In genomic region chr2:218010838-218011616, GRCh38 we compare ENCODE assay signal across 1 cellular context.
TF ChIP-seq lines count a peak whose summit lies in the region.

No MANE protein-coding gene starts in this region.

TF ChIP-seq in GM23338, 12 proteins besides CTCF, POLR2A, EP300 and RAD21 (continued from another document):
- TF ChIP-seq, protein P1, sequence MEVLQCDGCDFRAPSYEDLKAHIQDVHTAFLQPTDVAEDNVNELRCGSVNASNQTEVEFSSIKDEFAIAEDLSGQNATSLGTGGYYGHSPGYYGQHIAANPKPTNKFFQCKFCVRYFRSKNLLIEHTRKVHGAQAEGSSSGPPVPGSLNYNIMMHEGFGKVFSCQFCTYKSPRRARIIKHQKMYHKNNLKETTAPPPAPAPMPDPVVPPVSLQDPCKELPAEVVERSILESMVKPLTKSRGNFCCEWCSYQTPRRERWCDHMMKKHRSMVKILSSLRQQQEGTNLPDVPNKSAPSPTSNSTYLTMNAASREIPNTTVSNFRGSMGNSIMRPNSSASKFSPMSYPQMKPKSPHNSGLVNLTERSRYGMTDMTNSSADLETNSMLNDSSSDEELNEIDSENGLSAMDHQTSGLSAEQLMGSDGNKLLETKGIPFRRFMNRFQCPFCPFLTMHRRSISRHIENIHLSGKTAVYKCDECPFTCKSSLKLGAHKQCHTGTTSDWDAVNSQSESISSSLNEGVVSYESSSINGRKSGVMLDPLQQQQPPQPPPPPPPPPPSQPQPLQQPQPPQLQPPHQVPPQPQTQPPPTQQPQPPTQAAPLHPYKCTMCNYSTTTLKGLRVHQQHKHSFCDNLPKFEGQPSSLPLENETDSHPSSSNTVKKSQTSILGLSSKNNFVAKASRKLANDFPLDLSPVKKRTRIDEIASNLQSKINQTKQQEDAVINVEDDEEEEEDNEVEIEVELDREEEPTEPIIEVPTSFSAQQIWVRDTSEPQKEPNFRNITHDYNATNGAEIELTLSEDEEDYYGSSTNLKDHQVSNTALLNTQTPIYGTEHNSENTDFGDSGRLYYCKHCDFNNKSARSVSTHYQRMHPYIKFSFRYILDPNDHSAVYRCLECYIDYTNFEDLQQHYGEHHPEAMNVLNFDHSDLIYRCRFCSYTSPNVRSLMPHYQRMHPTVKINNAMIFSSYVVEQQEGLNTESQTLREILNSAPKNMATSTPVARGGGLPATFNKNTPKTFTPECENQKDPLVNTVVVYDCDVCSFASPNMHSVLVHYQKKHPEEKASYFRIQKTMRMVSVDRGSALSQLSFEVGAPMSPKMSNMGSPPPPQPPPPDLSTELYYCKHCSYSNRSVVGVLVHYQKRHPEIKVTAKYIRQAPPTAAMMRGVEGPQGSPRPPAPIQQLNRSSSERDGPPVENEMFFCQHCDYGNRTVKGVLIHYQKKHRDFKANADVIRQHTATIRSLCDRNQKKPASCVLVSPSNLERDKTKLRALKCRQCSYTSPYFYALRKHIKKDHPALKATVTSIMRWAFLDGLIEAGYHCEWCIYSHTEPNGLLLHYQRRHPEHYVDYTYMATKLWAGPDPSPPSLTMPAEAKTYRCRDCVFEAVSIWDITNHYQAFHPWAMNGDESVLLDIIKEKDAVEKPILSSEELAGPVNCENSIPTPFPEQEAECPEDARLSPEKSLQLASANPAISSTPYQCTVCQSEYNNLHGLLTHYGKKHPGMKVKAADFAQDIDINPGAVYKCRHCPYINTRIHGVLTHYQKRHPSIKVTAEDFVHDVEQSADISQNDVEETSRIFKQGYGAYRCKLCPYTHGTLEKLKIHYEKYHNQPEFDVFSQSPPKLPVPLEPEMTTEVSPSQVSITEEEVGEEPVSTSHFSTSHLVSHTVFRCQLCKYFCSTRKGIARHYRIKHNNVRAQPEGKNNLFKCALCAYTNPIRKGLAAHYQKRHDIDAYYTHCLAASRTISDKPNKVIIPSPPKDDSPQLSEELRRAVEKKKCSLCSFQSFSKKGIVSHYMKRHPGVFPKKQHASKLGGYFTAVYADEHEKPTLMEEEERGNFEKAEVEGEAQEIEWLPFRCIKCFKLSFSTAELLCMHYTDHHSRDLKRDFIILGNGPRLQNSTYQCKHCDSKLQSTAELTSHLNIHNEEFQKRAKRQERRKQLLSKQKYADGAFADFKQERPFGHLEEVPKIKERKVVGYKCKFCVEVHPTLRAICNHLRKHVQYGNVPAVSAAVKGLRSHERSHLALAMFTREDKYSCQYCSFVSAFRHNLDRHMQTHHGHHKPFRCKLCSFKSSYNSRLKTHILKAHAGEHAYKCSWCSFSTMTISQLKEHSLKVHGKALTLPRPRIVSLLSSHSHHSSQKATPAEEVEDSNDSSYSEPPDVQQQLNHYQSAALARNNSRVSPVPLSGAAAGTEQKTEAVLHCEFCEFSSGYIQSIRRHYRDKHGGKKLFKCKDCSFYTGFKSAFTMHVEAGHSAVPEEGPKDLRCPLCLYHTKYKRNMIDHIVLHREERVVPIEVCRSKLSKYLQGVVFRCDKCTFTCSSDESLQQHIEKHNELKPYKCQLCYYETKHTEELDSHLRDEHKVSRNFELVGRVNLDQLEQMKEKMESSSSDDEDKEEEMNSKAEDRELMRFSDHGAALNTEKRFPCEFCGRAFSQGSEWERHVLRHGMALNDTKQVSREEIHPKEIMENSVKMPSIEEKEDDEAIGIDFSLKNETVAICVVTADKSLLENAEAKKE (CRISPR knock-in tag; IDR thresholded peaks at IDR 0.05) = no peak
- no peak for TF ChIP-seq NANOG (IDR thresholded peaks at IDR 0.05; ENCODE audit: borderline replicate concordance)
- TF ChIP-seq ETS1 (IDR thresholded peaks at IDR 0.05) = no peak
- TF ChIP-seq EZH2 (IDR thresholded peaks at IDR 0.05; ENCODE audit: low read depth, unreplicated experiment) = peak; percentile 32
